14 cellular contexts compared by ENCODE assay signal in genomic region chr5:131258733-131259132, GRCh38. TPM values are rescaled to one million over a fixed set of nuclear protein-coding genes. Genes with fewer than 3 reads are reported as not detected.
DNase-seq lines count a peak whose midpoint lies in the region; ATAC-seq and TF ChIP-seq lines count a peak whose summit lies in the region.
"Had no signal": no experiment of that assay in that cellular context is flagged by ENCODE, and none has a peak within 500 bp of the region (broad histone marks: within the 10 kb centered on the region; RNA-seq: fewer than 3 reads in every experiment).

No MANE protein-coding gene starts in this region.

- peak overlapping the region; percentile 68 for H3K4me3 Mint-ChIP-seq in activated CD4-positive, alpha-beta T cell treated with anti-CD3 and anti-CD28 coated beads, Interleukin-2, amount 10 ng/mL, durations not matched to agents 24 days and 14 days
- peak overlapping the region; percentile 87 for H3K4me3 Mint-ChIP-seq in central memory CD8-positive, alpha-beta T cell
- no peak overlapping the region for H3K4me3 Mint-ChIP-seq in stimulated activated memory B cell treated with anti-CD40 and anti-IgM and Interleukin-4, amounts not matched to agents 10 μg/mL and 1 μg/mL and 100 μg/mL, for 72 hours

- peaks cover 0 to 25% (median 0%) of the 10 kb centered on the region in 4 donors for H3K4me1 ChIP-seq in Peyer's patch

- no peaks in the 10 kb centered on the region for H3K36me3 ChIP-seq in Peyer's patch
- H3K36me3 ChIP-seq: thyroid gland had no signal

- H3K27ac ChIP-seq in Peyer's patch = peak overlapping the region; percentile 61 to 87 (median 75)

- no peaks in the 10 kb centered on the region for H3K9me3 ChIP-seq in Peyer's patch
- H3K9me3 ChIP-seq: thyroid gland had no signal

- no peaks in the 10 kb centered on the region for H3K9me3 Mint-ChIP-seq in activated CD4-positive, alpha-beta T cell treated with anti-CD3 and anti-CD28 coated beads, Interleukin-2, amount 10 ng/mL, durations not matched to agents 24 days and 14 days
- no peaks in the 10 kb centered on the region for H3K9me3 Mint-ChIP-seq in central memory CD8-positive, alpha-beta T cell
- H3K9me3 Mint-ChIP-seq in stimulated activated memory B cell treated with anti-CD40 and anti-IgM and Interleukin-4, amounts not matched to agents 10 μg/mL and 1 μg/mL and 100 μg/mL, for 72 hours = no peaks in the 10 kb centered on the region

- TF ChIP-seq CTCF in Peyer's patch (IDR thresholded peaks at IDR 0.05) = no peak

- intact Hi-C loops in activated CD4-positive, alpha-beta T cell treated with anti-CD3 and anti-CD28 coated beads, Interleukin-2, amount 10 ng/mL, durations not matched to agents 24 days and 14 days (cut with micrococcal nuclease) = loop anchor here (10.0 kb wide), 1 partner anchor 846 kb away; no protein-coding TSS in a partner anchor

- DNase-seq in activated CD4-positive, alpha-beta T cell treated with anti-CD3 and anti-CD28 coated beads, Interleukin-2, amount 10 ng/mL, durations not matched to agents 24 days and 14 days = peak; percentile 54
- no peak for DNase-seq in activated CD4-positive, alpha-beta T cell treated with anti-CD3 and anti-CD28 coated beads, Interleukin-2, amount 50 U/mL, for 4 hours
- DNase-seq in Peyer's patch = no peak
- no peak for DNase-seq in central memory CD8-positive, alpha-beta T cell (ENCODE audit: low spot score in 2 of 2)
- DNase-seq in stimulated activated CD4-positive, alpha-beta T cell treated with anti-CD3 and anti-CD28 coated beads, Interleukin-4, amount 100 ng/mL, for 1 hour = no peak
- DNase-seq: activated CD8-positive, alpha-beta memory T cell treated with anti-CD3 and anti-CD28 coated beads, Interleukin-2, amount 50 U/mL, for 4 hours; left ventricle myocardium superior; MM.1S; NCI-H2171 treated with DMSO at 0.1 percent for 48 hours; thyroid gland had no signal

- peak overlapping the region; percentile 84 for H3K27ac Mint-ChIP-seq in activated CD4-positive, alpha-beta T cell treated with anti-CD3 and anti-CD28 coated beads, Interleukin-2, amount 10 ng/mL, durations not matched to agents 24 days and 14 days
- peak overlapping the region; percentile 93 for H3K27ac Mint-ChIP-seq in central memory CD8-positive, alpha-beta T cell (ENCODE audit: low read depth)
- H3K27ac Mint-ChIP-seq in stimulated activated memory B cell treated with anti-CD40 and anti-IgM and Interleukin-4, amounts not matched to agents 10 μg/mL and 1 μg/mL and 100 μg/mL, for 72 hours = peak overlapping the region; percentile 81

- H3K4me3 ChIP-seq in Peyer's patch = no peak overlapping the region
- H3K4me3 ChIP-seq: smooth muscle cell, thyroid gland had no signal

- H3K36me3 Mint-ChIP-seq in activated CD4-positive, alpha-beta T cell treated with anti-CD3 and anti-CD28 coated beads, Interleukin-2, amount 10 ng/mL, durations not matched to agents 24 days and 14 days (ENCODE audit: low read depth) = peaks cover 27% of the 10 kb centered on the region
- peaks cover 33% of the 10 kb centered on the region for H3K36me3 Mint-ChIP-seq in central memory CD8-positive, alpha-beta T cell (ENCODE audit: insufficient read depth)
- peaks cover 11% of the 10 kb centered on the region for H3K36me3 Mint-ChIP-seq in stimulated activated memory B cell treated with anti-CD40 and anti-IgM and Interleukin-4, amounts not matched to agents 10 μg/mL and 1 μg/mL and 100 μg/mL, for 72 hours

- H3K27me3 Mint-ChIP-seq in activated CD4-positive, alpha-beta T cell treated with anti-CD3 and anti-CD28 coated beads, Interleukin-2, amount 10 ng/mL, durations not matched to agents 24 days and 14 days = no peaks in the 10 kb centered on the region
- H3K27me3 Mint-ChIP-seq in central memory CD8-positive, alpha-beta T cell = no peaks in the 10 kb centered on the region
- H3K27me3 Mint-ChIP-seq in stimulated activated memory B cell treated with anti-CD40 and anti-IgM and Interleukin-4, amounts not matched to agents 10 μg/mL and 1 μg/mL and 100 μg/mL, for 72 hours = no peaks in the 10 kb centered on the region

- no peak for TF ChIP-seq POLR2A in Peyer's patch (IDR thresholded peaks at IDR 0.05)

- H3K27me3 ChIP-seq in Peyer's patch = no peaks in the 10 kb centered on the region
- H3K27me3 ChIP-seq: thyroid gland had no signal

- no peak for ATAC-seq in central memory CD8-positive, alpha-beta T cell (replicated peaks; ENCODE audit: extremely low read depth, poor library complexity, severe bottlenecking)
- no peak for ATAC-seq in stimulated activated memory B cell treated with anti-CD40 and anti-IgM and Interleukin-4, amounts not matched to agents 10 μg/mL and 1 μg/mL and 100 μg/mL, for 72 hours
- ATAC-seq in GM21423 (IDR thresholded peaks at IDR 0.05; ENCODE audit: unreplicated experiment) (no peak), GM19035 (IDR thresholded peaks at IDR 0.05; ENCODE audit: unreplicated experiment) (no peak)
- ATAC-seq: left ventricle myocardium superior had no signal

- peaks cover 58% of the 10 kb centered on the region for H3K4me1 Mint-ChIP-seq in activated CD4-positive, alpha-beta T cell treated with anti-CD3 and anti-CD28 coated beads, Interleukin-2, amount 10 ng/mL, durations not matched to agents 24 days and 14 days
- peaks cover 63% of the 10 kb centered on the region for H3K4me1 Mint-ChIP-seq in central memory CD8-positive, alpha-beta T cell
- H3K4me1 Mint-ChIP-seq in stimulated activated memory B cell treated with anti-CD40 and anti-IgM and Interleukin-4, amounts not matched to agents 10 μg/mL and 1 μg/mL and 100 μg/mL, for 72 hours = peaks cover 58% of the 10 kb centered on the region

RNA-seq across cellular contexts. Expression of gene CDC42SE2, which starts 5.1 kb away (rescaled TPM):
- total RNA-seq in activated CD4-positive, alpha-beta T cell treated with anti-CD3 and anti-CD28 coated beads, Interleukin-2, amount 10 ng/mL, durations not matched to agents 24 days and 14 days = 96.2 and 99.0 TPM in 2 replicates
- 100 to 1,000 TPM in 2 of 4 donors, 10 to 100 TPM in 2; 49.9 to 125 (median 91.4) TPM for total RNA-seq in Peyer's patch
